In the genomic region with DNA sequence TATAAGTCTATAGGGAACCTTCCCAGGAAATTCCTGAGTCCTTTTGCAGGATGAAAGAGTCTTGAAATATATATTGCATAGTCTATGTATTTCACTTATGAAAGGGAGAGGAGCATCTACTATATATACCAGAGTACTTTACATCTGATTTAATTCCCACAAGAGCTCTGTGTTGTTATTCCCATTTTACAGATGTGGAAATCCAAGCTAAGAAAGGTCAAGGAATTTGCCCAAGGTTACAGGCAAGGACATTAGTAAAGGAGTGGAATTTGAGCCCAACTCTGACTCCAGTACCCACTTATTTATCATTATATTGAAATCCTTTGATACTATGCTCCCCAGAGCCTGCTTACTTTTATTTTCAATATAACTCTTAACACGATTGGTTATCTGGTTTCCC, we compare ENCODE assay signal across 11 cellular contexts. TPM values are rescaled to one million over a fixed set of nuclear protein-coding genes. Genes with fewer than 3 reads are reported as not detected.
DNase-seq lines count a peak whose midpoint lies in the region; ATAC-seq and TF ChIP-seq lines count a peak whose summit lies in the region.
"Had no signal": no experiment of that assay in that cellular context is flagged by ENCODE, and none has a peak within 500 bp of the region (broad histone marks: within the 10 kb centered on the region; RNA-seq: fewer than 3 reads in every experiment).

No MANE protein-coding gene starts in this region.

- H3K36me3 ChIP-seq in Karpas-422 (ENCODE audit: insufficient read depth, low read length), result no peaks in the 10 kb centered on the region

- TF ChIP-seq CTCF in AG04449 (IDR thresholded peaks at IDR 0.05; ENCODE audit: insufficient read depth, low read length, missing control alignments) (no peak), natural killer cell (IDR thresholded peaks at IDR 0.05) (no peak)

- no peaks in the 10 kb centered on the region for H3K9me2 ChIP-seq in Karpas-422 (replicated peaks; ENCODE audit: insufficient read depth, low read length)

- no peak for DNase-seq in AG04449 (ENCODE audit: low read depth, low spot score)
- DNase-seq in Karpas-422, result no peak
- DNase-seq in dedifferentiated amniotic fluid mesenchymal stem cell (ENCODE audit: extremely low spot score), result peak; percentile 8
- no peak for DNase-seq in natural killer cell
- DNase-seq in mesenteric fat pad (ENCODE audit: low spot score), result no peak
- no peak for DNase-seq in occipital lobe (lab: John Stamatoyannopoulos, UW)
- DNase-seq: activated CD4-positive, alpha-beta T cell treated with anti-CD3 and anti-CD28 coated beads, Interleukin-2, amount 50 U/mL, for 1 hour; DMS53; NCI-H345 had no signal

- POLR2A ChIA-PET in AG04449 (lab: Yijun Ruan, JAX), result no interaction called here

- H3K27me3 Mint-ChIP-seq in natural killer cell (ENCODE audit: low read depth in 2 of 2), result no peaks in the 10 kb centered on the region

- ATAC-seq in natural killer cell, result no peak
- ATAC-seq in HG02884 (IDR thresholded peaks at IDR 0.05; ENCODE audit: unreplicated experiment), result no peak
- ATAC-seq in HG03460 (IDR thresholded peaks at IDR 0.05; ENCODE audit: unreplicated experiment), result no peak

- peaks cover 37% of the 10 kb centered on the region for H3K4me1 ChIP-seq in Karpas-422 (ENCODE audit: low read length)

- H3K27ac Mint-ChIP-seq in natural killer cell, result peak overlapping the region; percentile 98 to 99

- H3K27me3 ChIP-seq in Karpas-422 (ENCODE audit: low read length), result no peaks in the 10 kb centered on the region

- intact Hi-C loops in natural killer cell (cut with micrococcal nuclease), result loop anchor here (10.0 kb wide), 3 partner anchors 353 to 1267 kb away; a partner anchor contains a TSS

- H3K4me3 ChIP-seq in AG04449 (ENCODE audit: low read depth, low read length) (peak overlapping the region; percentile 32), Karpas-422 (ENCODE audit: low read length) (0 out of 2 replicates have a peak overlapping the region, but pooled peaks have one; percentile 14)

- H3K9me3 ChIP-seq in Karpas-422 (ENCODE audit: low read length), result no peaks in the 10 kb centered on the region

- 0 out of 2 replicates have a peak overlapping the region, but pooled peaks have one; percentile 9 for H3K9ac ChIP-seq in Karpas-422 (ENCODE audit: low read length)

- no peaks in the 10 kb centered on the region for H4K20me1 ChIP-seq in Karpas-422 (ENCODE audit: insufficient read depth, low read depth, low read length)

- peak overlapping the region; percentile 90 for H3K4me3 Mint-ChIP-seq in natural killer cell

- CTCF ChIA-PET in AG04449 (lab: Yijun Ruan, JAX), result interaction anchor here (1.7 to 13.3 kb wide), 2 partner anchors 18 to 550 kb away, joined by 5 to 85 read pairs; no protein-coding TSS in a partner anchor

- H3K4me2 ChIP-seq in Karpas-422 (ENCODE audit: low read depth, low read length, poor library complexity, severe bottlenecking), result peak overlapping the region; percentile 99

- peaks cover 56 to 72% of the 10 kb centered on the region in 2 donors for H3K4me1 Mint-ChIP-seq in natural killer cell

- no peaks in the 10 kb centered on the region for H3K9me3 Mint-ChIP-seq in natural killer cell

- no peak overlapping the region for H2AFZ ChIP-seq in Karpas-422 (ENCODE audit: low read length)

- H3K27ac ChIP-seq in Karpas-422 (ENCODE audit: low read length), result no peak overlapping the region

- H3K79me2 ChIP-seq in Karpas-422 (ENCODE audit: low read length), result peaks cover 15% of the 10 kb centered on the region

- no peaks in the 10 kb centered on the region for H3K36me3 Mint-ChIP-seq in natural killer cell

RNA-seq across cellular contexts. Expression of a gene that starts 2.6 kb away (rescaled TPM):
- 1.3 and 1.9 TPM in 2 replicates for total RNA-seq in Karpas-422 (2014; rRNA removed; shearing (Covaris generic); ENCODE audit: low replicate concordance)
- total RNA-seq in natural killer cell (100 to 1,000 TPM in 1 of 3 donors, 10 to 100 TPM in 2; 52.9 to 106 (median 68.9) TPM), mesenteric fat pad (42.8 TPM), occipital lobe (38.8 TPM)

RNA-seq across cellular contexts. Expression of a gene that starts 3.2 kb away (rescaled TPM):
- total RNA-seq in Karpas-422 (2014; rRNA removed; shearing (Covaris generic); ENCODE audit: low replicate concordance), result 16.6 and 28.2 TPM in 2 replicates
- 10 to 100 TPM in 1 of 3 donors, 1 to 10 TPM in 2; 8.9 to 12.5 (median 9.2) TPM for total RNA-seq in natural killer cell
- 14.2 TPM for total RNA-seq in mesenteric fat pad
- total RNA-seq in occipital lobe, result 92.6 TPM

Comparison
In these comparisons a context has a peak if more than half of its experiments do, and no peak if none do; other contexts are left out.
1. RNA of a gene that starts 2.6 kb away (total RNA-seq): 52.9 to 106 TPM in natural killer cell, 42.8 TPM in mesenteric fat pad (single experiment) and 38.8 TPM in occipital lobe (single experiment); 1.3 to 1.9 TPM in Karpas-422; every median in the first group is over 10 times any median in the second.